Comparison of ENCODE assay signal across 8 cellular contexts in genomic region chr20:50153153-50153499, GRCh38. TPM values are rescaled to one million over a fixed set of nuclear protein-coding genes. Genes with fewer than 3 reads are reported as not detected.
A peak's percentile ranks its signal among the peaks of the same experiment; 100 is the strongest.
DNase-seq lines count a peak whose midpoint lies in the region; ATAC-seq and TF ChIP-seq lines count a peak whose summit lies in the region.

No MANE protein-coding gene starts in this region.

- H3K27ac Mint-ChIP-seq in activated naive CD4-positive, alpha-beta T cell treated with anti-CD3 and anti-CD28 coated beads for 36 hours: peak overlapping the region; percentile 84

- H3K9me3 ChIP-seq in fibroblast of lung (ENCODE audit: control insufficient read depth, insufficient read depth, low read depth, low read length): no peaks in the 10 kb centered on the region

- peaks cover 7% of the 10 kb centered on the region for H3K36me3 ChIP-seq in fibroblast of lung (ENCODE audit: control insufficient read depth, insufficient read depth, low read length)

- peaks cover 4% of the 10 kb centered on the region for H3K36me3 Mint-ChIP-seq in activated naive CD4-positive, alpha-beta T cell treated with anti-CD3 and anti-CD28 coated beads for 36 hours (ENCODE audit: low read depth)

- H3K4me2 ChIP-seq in fibroblast of lung (ENCODE audit: extremely low read depth, insufficient read depth, low read length): peak overlapping the region; percentile 96

- H3K27ac ChIP-seq in fibroblast of lung (ENCODE audit: insufficient read depth, low read length): peak overlapping the region; percentile 70

- no peak overlapping the region for H2AFZ ChIP-seq in fibroblast of lung (ENCODE audit: low read length)

- H4K20me1 ChIP-seq in fibroblast of lung (ENCODE audit: control insufficient read depth, extremely low read depth, insufficient read depth, low read length): no peaks in the 10 kb centered on the region

- H3K79me2 ChIP-seq in fibroblast of lung (ENCODE audit: control insufficient read depth, insufficient read depth, low read length): peaks cover 51% of the 10 kb centered on the region

- no peaks in the 10 kb centered on the region for H3K27me3 ChIP-seq in fibroblast of lung (ENCODE audit: control insufficient read depth, insufficient read depth, low read length)

- ATAC-seq in GM19035 (IDR thresholded peaks at IDR 0.05; ENCODE audit: unreplicated experiment): no peak

- no peaks in the 10 kb centered on the region for H3K9me3 Mint-ChIP-seq in activated naive CD4-positive, alpha-beta T cell treated with anti-CD3 and anti-CD28 coated beads for 36 hours

- peaks cover 44% of the 10 kb centered on the region for H3K4me1 Mint-ChIP-seq in activated naive CD4-positive, alpha-beta T cell treated with anti-CD3 and anti-CD28 coated beads for 36 hours (ENCODE audit: low read depth)

- DNase-seq in activated naive CD4-positive, alpha-beta T cell treated with anti-CD3 and anti-CD28 coated beads for 36 hours: no peak
- no peak for DNase-seq in activated naive CD4-positive, alpha-beta T cell treated with anti-CD3 and anti-CD28 coated beads, Interleukin-2, amount 50 U/mL, for 16 hours
- DNase-seq in RPMI7951 (ENCODE audit: low read depth) (peak; percentile 39), fibroblast of lung (ENCODE audit: low read depth in 2 of 2) (no peak), retinal pigment epithelial cell (ENCODE audit: low read depth) (no peak), GDM1 (lab: John Stamatoyannopoulos, UW) (no peak), SIG-M5 (lab: John Stamatoyannopoulos, UW) (no peak)

- no peaks in the 10 kb centered on the region for H3K27me3 Mint-ChIP-seq in activated naive CD4-positive, alpha-beta T cell treated with anti-CD3 and anti-CD28 coated beads for 36 hours (ENCODE audit: low read depth)

- peaks cover 16% of the 10 kb centered on the region for H3K4me1 ChIP-seq in fibroblast of lung (ENCODE audit: control insufficient read depth, extremely low read depth, insufficient read depth, low read length)

- intact Hi-C loops in activated naive CD4-positive, alpha-beta T cell treated with anti-CD3 and anti-CD28 coated beads for 36 hours (cut with micrococcal nuclease): loop anchor here (1.0 to 10.0 kb wide), 3 partner anchors 13 to 338 kb away; partner anchors contain the start of gene SLC9A8

- H3K4me3 ChIP-seq in fibroblast of lung (replicated peaks in 1 of 4; ENCODE audit: control extremely low read depth in 1 of 4, insufficient read depth in 1 of 4, low read depth in 3 of 4, low read length in 4 of 4) (peak overlapping the region; percentile 55 to 90 (median 86)), retinal pigment epithelial cell (ENCODE audit: low read length) (peak overlapping the region; percentile 83)

- TF ChIP-seq CTCF in fibroblast of lung (conservative IDR thresholded peaks at IDR 0.05 in 1 of 2, IDR thresholded peaks at IDR 0.05 in 1 of 2; ENCODE audit: low read depth in 1 of 2, low read length in 2 of 2): no peak
- no peak for TF ChIP-seq CTCF in retinal pigment epithelial cell (conservative IDR thresholded peaks at IDR 0.05; ENCODE audit: low read depth, low read length)

- peak overlapping the region; percentile 75 for H3K4me3 Mint-ChIP-seq in activated naive CD4-positive, alpha-beta T cell treated with anti-CD3 and anti-CD28 coated beads for 36 hours

- peak overlapping the region; percentile 74 for H3K9ac ChIP-seq in fibroblast of lung (ENCODE audit: insufficient read depth, low read length)

- CTCF ChIA-PET in activated naive CD4-positive, alpha-beta T cell treated with anti-CD3 and anti-CD28 coated beads for 36 hours (lab: Charles Lee): interaction anchor here (0.7 to 8.7 kb wide), 11 partner anchors 8 to 615 kb away, joined by 3 to 77 read pairs (median 5); no protein-coding TSS in a partner anchor

RNA-seq across cellular contexts. Expression of gene PEDS1, which starts 0.4 kb away (rescaled TPM):
- total RNA-seq in activated naive CD4-positive, alpha-beta T cell treated with anti-CD3 and anti-CD28 coated beads for 36 hours: 10 to 100 TPM; 10.4 to 11.2 TPM
- 54.2 and 56.1 TPM in 2 replicates for total RNA-seq in RPMI7951 (2014; rRNA removed; shearing (Covaris generic))
- total RNA-seq in fibroblast of lung: 7.2 and 8.3 TPM in 2 replicates
- polyA plus RNA-seq in fibroblast of lung: 41.1 and 56.9 TPM in 2 replicates
- 33.2 and 52.3 TPM in 2 replicates for polyA plus RNA-seq in fibroblast of lung (2012)
- polyA minus RNA-seq in fibroblast of lung (ENCODE audit: low replicate concordance): 107 and 139 TPM in 2 replicates

RNA-seq across cellular contexts. Expression of gene CEBPB, which starts 37.5 kb away (rescaled TPM):
- 10 to 100 TPM; 38.5 to 38.6 TPM for total RNA-seq in activated naive CD4-positive, alpha-beta T cell treated with anti-CD3 and anti-CD28 coated beads for 36 hours
- 27.9 and 36.7 TPM in 2 replicates for total RNA-seq in RPMI7951 (2014; rRNA removed; shearing (Covaris generic))
- 87.1 and 106 TPM in 2 replicates for total RNA-seq in fibroblast of lung
- polyA plus RNA-seq in fibroblast of lung: 15.6 and 21.0 TPM in 2 replicates
- 41.0 and 47.6 TPM in 2 replicates for polyA plus RNA-seq in fibroblast of lung (2012)
- polyA minus RNA-seq in fibroblast of lung (ENCODE audit: low replicate concordance): 3.7 and 7.4 TPM in 2 replicates

RNA-seq across cellular contexts. Expression of gene UBE2V1, which starts 40.2 kb away (rescaled TPM):
- 100 to 1,000 TPM; 124 to 137 TPM for total RNA-seq in activated naive CD4-positive, alpha-beta T cell treated with anti-CD3 and anti-CD28 coated beads for 36 hours
- 134 and 174 TPM in 2 replicates for total RNA-seq in RPMI7951 (2014; rRNA removed; shearing (Covaris generic))
- 31.7 and 33.4 TPM in 2 replicates for total RNA-seq in fibroblast of lung
- polyA plus RNA-seq in fibroblast of lung: 193 and 217 TPM in 2 replicates
- 148 and 150 TPM in 2 replicates for polyA plus RNA-seq in fibroblast of lung (2012)
- polyA minus RNA-seq in fibroblast of lung (ENCODE audit: low replicate concordance): 51.1 and 51.5 TPM in 2 replicates
